In the genomic region with DNA sequence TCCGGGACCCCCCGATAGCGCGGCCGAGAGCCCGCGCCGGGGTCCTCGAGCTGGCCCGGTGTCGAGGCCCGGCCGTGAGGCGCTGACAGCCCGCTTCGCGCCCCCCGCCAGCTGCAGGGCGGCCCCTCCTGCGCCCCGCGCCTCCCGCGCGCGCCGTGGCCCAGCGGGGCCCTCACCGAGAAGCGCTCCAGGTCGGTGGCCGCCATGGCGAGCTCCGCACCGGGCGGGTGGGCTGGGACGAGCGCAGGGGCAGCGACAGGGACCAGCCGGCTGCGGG, we compare ENCODE assay signal across 8 cellular contexts. TPM values are rescaled to one million over a fixed set of nuclear protein-coding genes. Genes with fewer than 3 reads are reported as not detected.
A peak's percentile ranks its signal among the peaks of the same experiment; 100 is the strongest.
DNase-seq lines count a peak whose midpoint lies in the region; ATAC-seq and TF ChIP-seq lines count a peak whose summit lies in the region.

No MANE protein-coding gene starts in this region.

- POLR2A ChIA-PET in IMR-90 (lab: Charles Lee; ENCODE audit: unreplicated experiment), result no interaction called here

- in situ Hi-C loops in IMR-90 (cut with MboI; ENCODE audit: low sequenced_read_pairs), result no loop called here

- H2BK15ac ChIP-seq in IMR-90 (ENCODE audit: low read depth, low read length), result no peak overlapping the region

- TF ChIP-seq POLR2A in IMR-90 (IDR thresholded peaks at IDR 0.05; ENCODE audit: low read depth, low read length), result no peak

- H4K91ac ChIP-seq in IMR-90 (ENCODE audit: insufficient read depth, low read depth, low read length), result peak overlapping the region; percentile 37; the same call in 1 of the 2 replicates

- no peak overlapping the region for H2BK120ac ChIP-seq in IMR-90 (ENCODE audit: low read depth, low read length)

- no peak overlapping the region; the same call in 1 of the 2 replicates for H2AK5ac ChIP-seq in IMR-90 (ENCODE audit: low read depth, low read length)

- TF ChIP-seq CTCF in BE2C (IDR thresholded peaks at IDR 0.05; ENCODE audit: low read depth, low read length), result no peak
- no peak for TF ChIP-seq CTCF in IMR-90 (conservative IDR thresholded peaks at IDR 0.05; ENCODE audit: low read depth, low read length)

- no peak for DNase-seq in BE2C
- no peak for DNase-seq in IMR-90
- DNase-seq in naive B cell, result peak; percentile 7
- DNase-seq in cortex of kidney (lab: John Stamatoyannopoulos, UW), result no peak
- no peak for DNase-seq in activated CD8-positive, alpha-beta memory T cell treated with anti-CD3 and anti-CD28 coated beads for 24 hours

- peaks cover 55 to 72% (median 69%) of the 10 kb centered on the region in 3 donors for H3K27me3 Mint-ChIP-seq in naive B cell

- intact Hi-C loops in IMR-90 (cut with micrococcal nuclease), result loop anchor here (2.0 kb wide), 1 partner anchor 44 kb away; no protein-coding TSS in a partner anchor

- no peak overlapping the region; the same call in 1 of the 2 replicates for H3K4ac ChIP-seq in IMR-90 (ENCODE audit: low read depth, low read length)

- no peak; the same call in 1 of the 2 replicates for ATAC-seq in IMR-90 (ENCODE audit: low read depth)
- ATAC-seq in naive B cell (ENCODE audit: low read depth in 2 of 2), result no peak
- ATAC-seq in GM18861 (IDR thresholded peaks at IDR 0.05; ENCODE audit: unreplicated experiment), result no peak
- ATAC-seq in GM18909 (IDR thresholded peaks at IDR 0.05; ENCODE audit: poor library complexity, unreplicated experiment), result no peak

- no peak overlapping the region for H2BK20ac ChIP-seq in IMR-90 (ENCODE audit: low read depth, low read length)

- H3K9ac ChIP-seq in IMR-90 (ENCODE audit: low read depth, low read length), result peak overlapping the region; percentile 72

- H3K4me3 Mint-ChIP-seq in naive B cell, result peak overlapping the region in 1 of 8 donors; percentile 80

- H3K56ac ChIP-seq in IMR-90 (ENCODE audit: extremely low read depth, insufficient read depth, low read length), result no peak overlapping the region

- H3K9me3 ChIP-seq in BE2C (no peaks in the 10 kb centered on the region), IMR-90 (ENCODE audit: control insufficient read depth, insufficient read depth, low read length) (no peaks in the 10 kb centered on the region), ectodermal cell (ENCODE audit: control insufficient read depth, low read length) (no peaks in the 10 kb centered on the region)

- H2BK5ac ChIP-seq in IMR-90 (ENCODE audit: low read depth, low read length, poor library complexity, severe bottlenecking), result peak overlapping the region; percentile 51

- peak overlapping the region; percentile 97 for H3K4me2 ChIP-seq in IMR-90 (ENCODE audit: low read depth, low read length)

- peaks cover 23 to 57% of the 10 kb centered on the region in 2 experiments for H3K79me1 ChIP-seq in IMR-90 (ENCODE audit: low read depth in 1 of 2, low read length in 2 of 2)

- no peak overlapping the region; the same call in 1 of the 2 replicates for H3K18ac ChIP-seq in IMR-90 (ENCODE audit: low read depth, low read length)

- H3K23ac ChIP-seq in IMR-90 (ENCODE audit: low read depth, low read length), result no peak overlapping the region

- H4K8ac ChIP-seq in IMR-90 (ENCODE audit: low read depth in 2 of 2, low read length in 2 of 2), result no peak overlapping the region; a peak in 1 of 4 replicates

- dilution Hi-C loops in IMR-90 (cut with HindIII; ENCODE audit: low sequenced_read_pairs, unreplicated experiment), result no loop called here

- WGBS in IMR-90 (ENCODE audit: extremely low coverage in 2 of 2, insufficient read length in 1 of 2), 2 experiments, result 0% methylated on average over 30 of the region's 41 CpGs; no CpG with 5 or more reads in 1 of the 2 experiments
- WGBS in ectodermal cell, 2 experiments, result 0% methylated on average over 41 of the region's 41 CpGs

- H3K14ac ChIP-seq in IMR-90 (replicated peaks; ENCODE audit: low read depth, low read length), result no peak overlapping the region

- no peaks in the 10 kb centered on the region for H3K27me3 ChIP-seq in BE2C
- no peaks in the 10 kb centered on the region for H3K27me3 ChIP-seq in IMR-90 (ENCODE audit: control insufficient read depth, insufficient read depth, low read length)
- H3K27me3 ChIP-seq in ectodermal cell (ENCODE audit: control insufficient read depth, insufficient read depth, low read length, poor library complexity, severe bottlenecking), result peaks cover 39% of the 10 kb centered on the region

- no peaks in the 10 kb centered on the region for H3K9me3 Mint-ChIP-seq in naive B cell

- peaks cover 7 to 13% (median 11%) of the 10 kb centered on the region in 3 donors for H3K4me1 Mint-ChIP-seq in naive B cell

- no peaks in the 10 kb centered on the region for H3K36me3 Mint-ChIP-seq in naive B cell

- H2AK9ac ChIP-seq in IMR-90 (replicated peaks; ENCODE audit: low read depth, low read length, poor library complexity), result peak overlapping the region; percentile 90

- H3K36me3 ChIP-seq in BE2C, result no peaks in the 10 kb centered on the region
- no peaks in the 10 kb centered on the region for H3K36me3 ChIP-seq in IMR-90 (ENCODE audit: control insufficient read depth, insufficient read depth, low read length)
- H3K36me3 ChIP-seq in ectodermal cell (ENCODE audit: control insufficient read depth, insufficient read depth, low read length), result no peaks in the 10 kb centered on the region

- H4K20me1 ChIP-seq in IMR-90 (ENCODE audit: insufficient read depth, low read length), result peaks cover 33% of the 10 kb centered on the region

- H3K4me3 ChIP-seq in BE2C (ENCODE audit: low read depth, low read length), result peak overlapping the region; percentile 83
- H3K4me3 ChIP-seq in IMR-90 (ENCODE audit: insufficient read depth, low read depth, low read length), result peak overlapping the region; percentile 65
- peak overlapping the region; percentile 67 for H3K4me3 ChIP-seq in ectodermal cell (ENCODE audit: insufficient read depth, low read depth, low read length)

- H3K27ac ChIP-seq in IMR-90 (ENCODE audit: insufficient read depth, low read length) (peak overlapping the region; percentile 61; the same call in 1 of the 2 replicates), ectodermal cell (ENCODE audit: insufficient read depth, low read depth, low read length, poor library complexity, severe bottlenecking) (no peak overlapping the region)

- no peak for TF ChIP-seq RAD21 in IMR-90 (IDR thresholded peaks at IDR 0.05; ENCODE audit: low read length)

- peaks cover 36% of the 10 kb centered on the region for H3K9me1 ChIP-seq in IMR-90 (ENCODE audit: insufficient read depth, low read length)

- peaks cover 22% of the 10 kb centered on the region for H3K4me1 ChIP-seq in BE2C
- peaks cover 15% of the 10 kb centered on the region for H3K4me1 ChIP-seq in IMR-90 (ENCODE audit: control insufficient read depth, insufficient read depth, low read length)
- peaks cover 17% of the 10 kb centered on the region for H3K4me1 ChIP-seq in ectodermal cell (ENCODE audit: control insufficient read depth, insufficient read depth, low read length)

- BruUV-seq in IMR-90 (replicated peaks; lab: Mats Ljungman, UMichigan), result no TSS peak

- H4K5ac ChIP-seq in IMR-90 (ENCODE audit: low read depth, low read length), result no peak overlapping the region

- H2AFZ ChIP-seq in IMR-90 (replicated peaks; ENCODE audit: low read length, poor library complexity), result peak overlapping the region; percentile 98

- H3K27ac Mint-ChIP-seq in naive B cell, result no peak overlapping the region

- CTCF ChIA-PET in IMR-90 (lab: Yijun Ruan, JAX), result no interaction called here

RNA-seq across cellular contexts. Expression of a gene that starts 0.2 kb away (rescaled TPM):
- 34.7 TPM for polyA plus RNA-seq in BE2C (2012; ENCODE audit: insufficient read depth, insufficient read length, low read depth)
- total RNA-seq in IMR-90 (2012; rRNA removed), result 60.5 and 67.2 TPM in 2 replicates
- polyA plus RNA-seq in IMR-90 (2012; rRNA removed), result 54.7 and 56.2 TPM in 2 replicates
- polyA plus RNA-seq in IMR-90 (2012; cell fraction: cytosol; rRNA removed), result 20.4 and 38.7 TPM in 2 replicates
- 131 and 144 TPM in 2 replicates for polyA plus RNA-seq in IMR-90 (2012; cell fraction: nucleus; rRNA removed; ENCODE audit: low replicate concordance)
- 51.4 TPM for polyA plus RNA-seq in ectodermal cell (2013, experiment 1 of 4)
- 49.4 TPM for polyA plus RNA-seq in ectodermal cell (2013, experiment 2 of 4)
- polyA plus RNA-seq in ectodermal cell (2013, experiment 3 of 4), result 37.4 TPM
- 41.9 TPM for polyA plus RNA-seq in ectodermal cell (2013, experiment 4 of 4)
- polyA plus RNA-seq in naive B cell (ENCODE audit: low read depth in 6 of 6), result under 1 TPM in 4 of 6 donors, not detected in 2; 0.11 to 0.27 (median 0.22) TPM

RNA-seq across cellular contexts. Expression of a gene that starts 29.6 kb away (rescaled TPM):
- polyA plus RNA-seq in BE2C (2012; ENCODE audit: insufficient read depth, insufficient read length, low read depth), result 3.1 TPM
- not detected in 2 replicates for total RNA-seq in IMR-90 (2012; rRNA removed)
- polyA plus RNA-seq in IMR-90 (2012; rRNA removed) (not detected in 2 replicates), naive B cell (ENCODE audit: low read depth in 6 of 6) (not detected)
- polyA plus RNA-seq in IMR-90 (2012; cell fraction: cytosol; rRNA removed), result 0.01 TPM in 1 of 2 replicates, not detected in the other
- polyA plus RNA-seq in IMR-90 (2012; cell fraction: nucleus; rRNA removed; ENCODE audit: low replicate concordance), result 0.05 TPM in 1 of 2 replicates, not detected in the other
- not detected for polyA plus RNA-seq in ectodermal cell (2013, experiment 1 of 4)
- not detected for polyA plus RNA-seq in ectodermal cell (2013, experiment 2 of 4)
- not detected for polyA plus RNA-seq in ectodermal cell (2013, experiment 3 of 4)
- polyA plus RNA-seq in ectodermal cell (2013, experiment 4 of 4), result not detected

RNA-seq across cellular contexts. Expression of a gene that starts 36.2 kb away (rescaled TPM):
- polyA plus RNA-seq in BE2C (2012; ENCODE audit: insufficient read depth, insufficient read length, low read depth), result not detected
- total RNA-seq in IMR-90 (2012; rRNA removed), result under 0.01 TPM in 1 of 2 replicates, not detected in the other
- polyA plus RNA-seq in IMR-90 (2012; rRNA removed) (0.03 TPM in 1 of 2 replicates, not detected in the other), naive B cell (ENCODE audit: low read depth in 6 of 6) (not detected)
- 0.02 and 0.04 TPM in 2 replicates for polyA plus RNA-seq in IMR-90 (2012; cell fraction: cytosol; rRNA removed)
- polyA plus RNA-seq in IMR-90 (2012; cell fraction: nucleus; rRNA removed; ENCODE audit: low replicate concordance), result 0.01 TPM in 1 of 2 replicates, not detected in the other
- not detected for polyA plus RNA-seq in ectodermal cell (2013, experiment 1 of 4)
- polyA plus RNA-seq in ectodermal cell (2013, experiment 2 of 4), result not detected
- polyA plus RNA-seq in ectodermal cell (2013, experiment 3 of 4), result not detected
- not detected for polyA plus RNA-seq in ectodermal cell (2013, experiment 4 of 4)

RNA-seq across cellular contexts. Expression of a gene that starts 39.5 kb away (rescaled TPM):
- 5.9 TPM for polyA plus RNA-seq in BE2C (2012; ENCODE audit: insufficient read depth, insufficient read length, low read depth)
- total RNA-seq in IMR-90 (2012; rRNA removed), result 4.3 and 9.4 TPM in 2 replicates
- polyA plus RNA-seq in IMR-90 (2012; rRNA removed) (3.4 and 4.5 TPM in 2 replicates), naive B cell (ENCODE audit: low read depth in 6 of 6) (10 to 100 TPM in 1 of 6 donors, 1 to 10 TPM in 5; 4.3 to 10.2 (median 7.3) TPM)
- 0.64 and 1.4 TPM in 2 replicates for polyA plus RNA-seq in IMR-90 (2012; cell fraction: cytosol; rRNA removed)
- polyA plus RNA-seq in IMR-90 (2012; cell fraction: nucleus; rRNA removed; ENCODE audit: low replicate concordance), result 1.8 and 7.0 TPM in 2 replicates
- polyA plus RNA-seq in ectodermal cell (2013, experiment 1 of 4), result 22.4 TPM
- 19.6 TPM for polyA plus RNA-seq in ectodermal cell (2013, experiment 2 of 4)
- 13.9 TPM for polyA plus RNA-seq in ectodermal cell (2013, experiment 3 of 4)
- 14.7 TPM for polyA plus RNA-seq in ectodermal cell (2013, experiment 4 of 4)

RNA-seq across cellular contexts. Expression of a gene that starts 53.6 kb away (rescaled TPM):
- polyA plus RNA-seq in BE2C (2012; ENCODE audit: insufficient read depth, insufficient read length, low read depth), result 1.9 TPM
- total RNA-seq in IMR-90 (2012; rRNA removed), result 1.4 and 2.5 TPM in 2 replicates
- polyA plus RNA-seq in IMR-90 (2012; rRNA removed) (6.3 and 8.8 TPM in 2 replicates), naive B cell (ENCODE audit: low read depth in 6 of 6) (under 1 TPM in 1 of 6 donors, not detected in 5; 0.26 TPM)
- polyA plus RNA-seq in IMR-90 (2012; cell fraction: cytosol; rRNA removed), result 4.1 and 9.0 TPM in 2 replicates
- 28.6 and 53.5 TPM in 2 replicates for polyA plus RNA-seq in IMR-90 (2012; cell fraction: nucleus; rRNA removed; ENCODE audit: low replicate concordance)
- polyA plus RNA-seq in ectodermal cell (2013, experiment 1 of 4), result 0.74 TPM
- 1.00 TPM for polyA plus RNA-seq in ectodermal cell (2013, experiment 2 of 4)
- polyA plus RNA-seq in ectodermal cell (2013, experiment 3 of 4), result 1.5 TPM
- 0.85 TPM for polyA plus RNA-seq in ectodermal cell (2013, experiment 4 of 4)

Comparison
In these comparisons a context has a peak if more than half of its experiments do, and no peak if none do; other contexts are left out.
1. RNA of a gene that starts 0.2 kb away (polyA plus RNA-seq): 20.4 to 144 TPM in IMR-90; 0.11 to 0.27 TPM in naive B cell; every median in the first group is over 10 times any median in the second.
2. Peak in every context shown above with its lines, with median percentiles within 50 percentile points of each other: H3K4me3 ChIP-seq.